ENCODE assay signal across 28 cellular contexts in the genomic region with DNA sequence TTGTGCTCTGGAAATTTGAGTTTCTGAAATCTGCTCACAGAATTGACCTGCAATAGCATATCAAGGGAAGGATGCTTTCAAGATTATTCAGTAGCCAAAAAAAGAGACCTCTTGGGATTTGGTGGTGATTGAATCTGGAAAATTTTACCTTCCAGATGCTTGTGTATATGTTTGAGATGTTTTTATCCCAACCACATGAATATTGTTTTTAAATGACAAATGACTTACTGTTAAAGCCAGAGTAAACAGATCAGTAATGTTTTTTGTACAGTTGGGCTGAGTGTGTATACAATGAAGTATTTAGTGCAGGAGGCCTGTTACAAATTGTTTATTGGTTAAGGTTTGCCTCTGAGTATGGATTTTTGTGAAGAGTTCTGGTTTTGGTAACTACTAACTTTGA.
DNase-seq lines count a peak whose midpoint lies in the region; ATAC-seq, FAIRE-seq and TF ChIP-seq lines count a peak whose summit lies in the region.
"Had no signal": no experiment of that assay in that cellular context is flagged by ENCODE, and none has a peak within 500 bp of the region (broad histone marks: within the 10 kb centered on the region; RNA-seq: fewer than 3 reads in every experiment).

No MANE protein-coding gene starts in this region.

- peak; percentile 38 for DNase-seq in SK-N-SH
- DNase-seq in astrocyte (ENCODE audit: low read depth), result peak; percentile 47
- no peak for DNase-seq in keratinocyte (ENCODE audit: low read depth, low spot score)
- no peak for DNase-seq in uterus
- no peak for DNase-seq in NCI-H345 treated with DMSO at 0.1 percent for 48 hours (lab: John Stamatoyannopoulos, UW; ENCODE audit: unreplicated experiment)
- no peak for DNase-seq in cardiac septum (ENCODE audit: low spot score)
- DNase-seq: activated CD4-positive, alpha-beta T cell treated with anti-CD3 and anti-CD28 coated beads for 48 hours; activated CD8-positive, alpha-beta memory T cell treated with anti-CD3 and anti-CD28 coated beads, Interleukin-2, amount 10 ng/mL, durations not matched to agents 7 days and 5 days; GF-D8; kidney; naive thymus-derived CD8-positive, alpha-beta T cell; NCI-H1694; NCI-H774; OCI-M1; SHP77; stimulated activated CD4-positive, alpha-beta T cell treated with anti-CD3 and anti-CD28 coated beads, Interleukin-2, amount 100 ng/mL, for 48 hours; stimulated activated naive CD8-positive, alpha-beta T cell treated with anti-CD3 and anti-CD28 coated beads, Interleukin-15, Interleukin-2, amounts not matched to agents 100 U/mL and 50 U/mL, for 24 hours; T-cell had no signal

- no peaks in the 10 kb centered on the region for H3K27me3 ChIP-seq in SK-N-SH (ENCODE audit: insufficient read depth)
- no peaks in the 10 kb centered on the region for H3K27me3 ChIP-seq in astrocyte (ENCODE audit: insufficient read depth, low read length)
- H3K27me3 ChIP-seq in keratinocyte (ENCODE audit: control insufficient read depth, extremely low read depth, insufficient read depth, low read length), result no peaks in the 10 kb centered on the region
- H3K27me3 ChIP-seq in uterus, result no peaks in the 10 kb centered on the region

- H3K79me2 ChIP-seq in SK-N-SH (ENCODE audit: insufficient read depth) (peaks cover 89% of the 10 kb centered on the region), astrocyte (ENCODE audit: insufficient read depth, low read length) (peaks cover 91% of the 10 kb centered on the region), keratinocyte (ENCODE audit: control insufficient read depth, insufficient read depth, low read length) (peaks cover 82% of the 10 kb centered on the region)

- no peaks in the 10 kb centered on the region for H3K9me3 Mint-ChIP-seq in astrocyte (ENCODE audit: unreplicated experiment)
- H3K9me3 Mint-ChIP-seq: activated T-helper 1 cell treated with anti-CD3 and anti-CD28 coated beads, Interleukin-12 subunit alpha, Interleukin-12 subunit beta, Interleukin-2, Interleukin-4 antibody, amounts not matched to agents 30 ng/mL and 10 ng/mL and 1 ng/mL, durations not matched to agents 14 hours and 24 hours and 36 hours; dendritic cell treated with granulocyte-macrophage colony-stimulating factor and Interleukin-4, amounts not matched to agents 40 ng/mL and 50 ng/mL, for 4 days; IgD-negative memory B cell; naive thymus-derived CD8-positive, alpha-beta T cell; T-cell; type B pancreatic cell had no signal

- TF ChIP-seq POLR2A in uterus (IDR thresholded peaks at IDR 0.05), result no peak

- TF ChIP-seq RAD21 in SK-N-SH (IDR thresholded peaks at IDR 0.05; ENCODE audit: low read length), result no peak

- H3K9me3 ChIP-seq in SK-N-SH (no peaks in the 10 kb centered on the region), astrocyte (ENCODE audit: insufficient read depth, low read depth, low read length) (no peaks in the 10 kb centered on the region), keratinocyte (ENCODE audit: control insufficient read depth, low read depth, low read length) (no peaks in the 10 kb centered on the region), uterus (no peaks in the 10 kb centered on the region)

- no peak overlapping the region for H2AFZ ChIP-seq in SK-N-SH (ENCODE audit: low read depth)
- H2AFZ ChIP-seq in astrocyte (ENCODE audit: low read depth, low read length), result no peak overlapping the region
- H2AFZ ChIP-seq in keratinocyte (ENCODE audit: control insufficient read depth, low read length), result no peak overlapping the region

- H3K4me1 ChIP-seq in SK-N-SH (ENCODE audit: control insufficient read depth in 1 of 2, insufficient read depth in 2 of 2, low read depth in 1 of 2, low read length in 1 of 2) (peaks cover 5 to 21% of the 10 kb centered on the region in 2 experiments; a peak in 3 of 4 replicates), astrocyte (ENCODE audit: insufficient read depth, low read length) (peaks cover 59% of the 10 kb centered on the region), keratinocyte (ENCODE audit: control insufficient read depth, extremely low read depth, insufficient read depth, low read length) (peaks cover 13% of the 10 kb centered on the region), uterus (peaks cover 6% of the 10 kb centered on the region in 2 donors)

- peak overlapping the region in 1 of 2 experiments; percentile 86; a peak in 2 of 4 replicates for H3K27ac ChIP-seq in SK-N-SH (ENCODE audit: low read depth in 2 of 2, low read length in 1 of 2)
- peak overlapping the region; percentile 26 for H3K27ac ChIP-seq in astrocyte (ENCODE audit: low read depth, low read length)
- H3K27ac ChIP-seq in keratinocyte (ENCODE audit: control insufficient read depth, insufficient read depth, low read length), result peak overlapping the region; percentile 13
- peak overlapping the region; percentile 39 to 55 for H3K27ac ChIP-seq in uterus
- H3K27ac ChIP-seq: 22Rv1, C4-2B had no signal

- no peaks in the 10 kb centered on the region for H3K9me2 ChIP-seq in SK-N-SH

- H3K4me2 ChIP-seq in SK-N-SH (no peak overlapping the region), astrocyte (ENCODE audit: low read length) (no peak overlapping the region), keratinocyte (ENCODE audit: control insufficient read depth, extremely low read depth, insufficient read depth, low read depth, low read length) (no peak overlapping the region)

- peaks cover 40 to 42% of the 10 kb centered on the region in 2 experiments for H3K36me3 ChIP-seq in SK-N-SH (replicated peaks in 1 of 2; ENCODE audit: control insufficient read depth in 1 of 2, insufficient read depth in 2 of 2, low read length in 1 of 2)
- H3K36me3 ChIP-seq in astrocyte (ENCODE audit: insufficient read depth, low read length), result peaks cover 39% of the 10 kb centered on the region
- H3K36me3 ChIP-seq in keratinocyte (ENCODE audit: control insufficient read depth in 2 of 2, extremely low read depth in 1 of 2, insufficient read depth in 2 of 2, low read length in 2 of 2), result peaks cover 17 to 38% of the 10 kb centered on the region in 2 experiments
- H3K36me3 ChIP-seq in uterus, result no peaks in the 10 kb centered on the region

- TF ChIP-seq CTCF in SK-N-SH (IDR thresholded peaks at IDR 0.05) (no peak), astrocyte (IDR thresholded peaks at IDR 0.05; ENCODE audit: insufficient read depth, low read depth, low read length) (no peak), keratinocyte (optimal IDR thresholded peaks at IDR 0.05 in 1 of 3, IDR thresholded peaks at IDR 0.05 in 1 of 3, conservative IDR thresholded peaks at IDR 0.05 in 1 of 3; ENCODE audit: extremely low read depth in 1 of 3, insufficient read depth in 2 of 3, low read length in 3 of 3) (no peak), uterus (IDR thresholded peaks at IDR 0.05) (no peak)

- H3K9ac ChIP-seq in SK-N-SH (no peak overlapping the region), astrocyte (ENCODE audit: low read length) (no peak overlapping the region), keratinocyte (ENCODE audit: control insufficient read depth, extremely low read depth, insufficient read depth, low read length) (no peak overlapping the region)

- no peak overlapping the region for H3K4me3 Mint-ChIP-seq in astrocyte (ENCODE audit: unreplicated experiment)
- H3K4me3 Mint-ChIP-seq: activated CD8-positive, alpha-beta memory T cell treated with anti-CD3 and anti-CD28 coated beads, Interleukin-2, amount 10 ng/mL, durations not matched to agents 7 days and 5 days; activated naive CD8-positive, alpha-beta T cell; activated T-helper 1 cell treated with anti-CD3 and anti-CD28 coated beads, Interleukin-12 subunit alpha, Interleukin-12 subunit beta, Interleukin-2, Interleukin-4 antibody, amounts not matched to agents 30 ng/mL and 10 ng/mL and 1 ng/mL, durations not matched to agents 14 hours and 24 hours and 36 hours; dendritic cell treated with granulocyte-macrophage colony-stimulating factor and Interleukin-4, amounts not matched to agents 40 ng/mL and 50 ng/mL, for 4 days; IgD-negative memory B cell; naive thymus-derived CD8-positive, alpha-beta T cell; T-cell; type B pancreatic cell had no signal

- H3K4me1 Mint-ChIP-seq in astrocyte (ENCODE audit: low read depth, unreplicated experiment), result peaks cover 78% of the 10 kb centered on the region

- H3K4me3 ChIP-seq in SK-N-SH (ENCODE audit: low read depth in 2 of 2, low read length in 1 of 2), result no peak overlapping the region
- no peak overlapping the region for H3K4me3 ChIP-seq in astrocyte (ENCODE audit: insufficient read depth, low read depth, low read length)
- H3K4me3 ChIP-seq in keratinocyte (ENCODE audit: control insufficient read depth in 2 of 3, extremely low read depth in 1 of 3, insufficient read depth in 2 of 3, low read depth in 1 of 3, low read length in 3 of 3), result no peak overlapping the region
- no peak overlapping the region for H3K4me3 ChIP-seq in uterus

- intact Hi-C loops in uterus (cut with DNase I; ENCODE audit: low total_unique reads), result no loop called here
- intact Hi-C loops in cardiac septum (cut with DNase I), result no loop called here

- H3K9me1 ChIP-seq in keratinocyte (ENCODE audit: control insufficient read depth, extremely low read depth, insufficient read depth, low read length), result no peaks in the 10 kb centered on the region

- CTCF ChIA-PET in SK-N-SH (lab: Yijun Ruan, JAX), result interaction anchor here (0.6 kb wide), 1 partner anchor 62 kb away, joined by 5 read pairs; no protein-coding TSS in a partner anchor

- H3F3A ChIP-seq in SK-N-SH (replicated peaks; ENCODE audit: insufficient read depth), result peaks cover 51% of the 10 kb centered on the region

- H3K27ac Mint-ChIP-seq in astrocyte (ENCODE audit: unreplicated experiment), result peak overlapping the region; percentile 72
- H3K27ac Mint-ChIP-seq: activated CD8-positive, alpha-beta memory T cell treated with anti-CD3 and anti-CD28 coated beads, Interleukin-2, amount 10 ng/mL, durations not matched to agents 7 days and 5 days; activated naive CD8-positive, alpha-beta T cell; activated T-helper 1 cell treated with anti-CD3 and anti-CD28 coated beads, Interleukin-12 subunit alpha, Interleukin-12 subunit beta, Interleukin-2, Interleukin-4 antibody, amounts not matched to agents 30 ng/mL and 10 ng/mL and 1 ng/mL, durations not matched to agents 14 hours and 24 hours and 36 hours; dendritic cell treated with granulocyte-macrophage colony-stimulating factor and Interleukin-4, amounts not matched to agents 40 ng/mL and 50 ng/mL, for 4 days; IgD-negative memory B cell; naive thymus-derived CD8-positive, alpha-beta T cell; T-cell; type B pancreatic cell had no signal

- POLR2A ChIA-PET in SK-N-SH (lab: Yijun Ruan, JAX), result no interaction called here

- FAIRE-seq in astrocyte (lab: Jason Lieb, UNC), result peak; percentile 89
- no peak for FAIRE-seq in keratinocyte (lab: Jason Lieb, UNC)
- FAIRE-seq: frontal cortex, kidney had no signal

- no peak for ATAC-seq in SK-N-SH treated with all-trans-retinoic acid at 6 μM for 48 hours
- ATAC-seq in HG03039 (IDR thresholded peaks at IDR 0.05; ENCODE audit: unreplicated experiment), result no peak
- ATAC-seq: activated CD8-positive, alpha-beta memory T cell treated with anti-CD3 and anti-CD28 coated beads, Interleukin-2, amount 10 ng/mL, durations not matched to agents 7 days and 5 days; naive thymus-derived CD8-positive, alpha-beta T cell; stimulated activated naive CD8-positive, alpha-beta T cell treated with anti-CD3 and anti-CD28 coated beads, Interleukin-15, Interleukin-2, amounts not matched to agents 100 U/mL and 50 U/mL, for 24 hours; T-cell had no signal

- no peak for TF ChIP-seq EP300 in SK-N-SH (IDR thresholded peaks at IDR 0.05; ENCODE audit: borderline replicate concordance in 1 of 2, low read depth in 1 of 2, low read length in 1 of 2)

- no peaks in the 10 kb centered on the region for H3K27me3 Mint-ChIP-seq in astrocyte (ENCODE audit: low read depth, unreplicated experiment)
- H3K27me3 Mint-ChIP-seq: type B pancreatic cell had no signal

- H4K20me1 ChIP-seq in SK-N-SH (ENCODE audit: insufficient read depth), result no peaks in the 10 kb centered on the region
- peaks cover 61% of the 10 kb centered on the region for H4K20me1 ChIP-seq in astrocyte (ENCODE audit: insufficient read depth, low read length)
- no peaks in the 10 kb centered on the region for H4K20me1 ChIP-seq in keratinocyte (ENCODE audit: control insufficient read depth, extremely low read depth, insufficient read depth, low read length)

- dilution Hi-C loops in keratinocyte (cut with MboI; ENCODE audit: extremely low pct_ligation_motif_present, low sequenced_read_pairs), result no loop called here

- H3K36me3 Mint-ChIP-seq in astrocyte (ENCODE audit: low read depth, unreplicated experiment), result peaks cover 30% of the 10 kb centered on the region
- H3K36me3 Mint-ChIP-seq: activated naive CD8-positive, alpha-beta T cell; naive thymus-derived CD8-positive, alpha-beta T cell had no signal

Comparison
In these comparisons a context has a peak if more than half of its experiments do, and no peak if none do; other contexts are left out.
1. DNase-seq: peak in SK-N-SH (single experiment) and astrocyte (single experiment); none in keratinocyte (single experiment), uterus (0 of 2), NCI-H345 treated with DMSO at 0.1 percent for 48 hours (single experiment) and cardiac septum (single experiment).